Comparison of ENCODE assay signal across 8 cellular contexts in genomic region chrX:106415276-106415895, GRCh38.
A peak's percentile ranks its signal among the peaks of the same experiment; 100 is the strongest.
DNase-seq lines count a peak whose midpoint lies in the region; ATAC-seq, FAIRE-seq and TF ChIP-seq lines count a peak whose summit lies in the region.

No MANE protein-coding gene starts in this region.

- no peak overlapping the region for H3K4me2 ChIP-seq in Loucy (ENCODE audit: low read depth, low read length, poor library complexity, severe bottlenecking)
- H3K4me2 ChIP-seq in HepG2 (ENCODE audit: low read depth, low read length) = no peak overlapping the region

- CTCF ChIA-PET in HepG2 (lab: Yijun Ruan, JAX; ENCODE audit: low intra/inter-chr PET ratio, low total read pairs) = no interaction called here

- H3K79me2 ChIP-seq in Loucy (ENCODE audit: insufficient read depth, low read length) (no peaks in the 10 kb centered on the region), HepG2 (ENCODE audit: insufficient read depth, low read length) (no peaks in the 10 kb centered on the region)

- peak; percentile 1 for DNase-seq in activated naive CD8-positive, alpha-beta T cell treated with anti-CD3 and anti-CD28 coated beads, Interleukin-2, amount 50 U/mL, for 24 hours
- DNase-seq in activated naive CD8-positive, alpha-beta T cell treated with anti-CD3 and anti-CD28 coated beads for 36 hours = no peak
- DNase-seq in adrenal gland (peak in 3 of 7 donors; percentile 11 to 24 (median 16)), HepG2 (ENCODE audit: low spot score) (peak; percentile 5), MG63 (no peak)
- DNase-seq in activated CD8-positive, alpha-beta memory T cell treated with anti-CD3 and anti-CD28 coated beads, Interleukin-2, amount 50 U/mL, for 4 hours = no peak

- TF ChIP-seq POLR2A in adrenal gland (IDR thresholded peaks at IDR 0.05) (no peak), HepG2 (IDR thresholded peaks at IDR 0.05; ENCODE audit: insufficient read depth in 1 of 2, low read depth in 2 of 2, low read length in 2 of 2) (no peak)

- no peak overlapping the region for H3K4me3 ChIP-seq in Loucy (ENCODE audit: low read length, poor library complexity, severe bottlenecking)
- H3K4me3 ChIP-seq in adrenal gland = no peak overlapping the region
- no peak overlapping the region for H3K4me3 ChIP-seq in HepG2 (replicated peaks in 1 of 3; ENCODE audit: insufficient read depth in 1 of 3, low read depth in 2 of 3, low read length in 3 of 3)
- no peak overlapping the region for H3K4me3 ChIP-seq in MG63

- H3F3A ChIP-seq in Loucy (ENCODE audit: low read depth) = no peaks in the 10 kb centered on the region

- no peak for ATAC-seq in activated naive CD8-positive, alpha-beta T cell treated with anti-CD3 and anti-CD28 coated beads, Interleukin-2, amount 50 U/mL, for 24 hours
- peak; percentile 90 for ATAC-seq in GM21786 (IDR thresholded peaks at IDR 0.05; ENCODE audit: unreplicated experiment)
- ATAC-seq in HepG2 = no peak

- TF ChIP-seq RAD21 in HepG2 (CRISPR knock-in tag; IDR thresholded peaks at IDR 0.05) = no peak

- no peaks in the 10 kb centered on the region for H3K27me3 ChIP-seq in Loucy (ENCODE audit: insufficient read depth, low read length, poor library complexity, severe bottlenecking)
- peaks cover 10% of the 10 kb centered on the region for H3K27me3 ChIP-seq in adrenal gland
- H3K27me3 ChIP-seq in HepG2 (ENCODE audit: control insufficient read depth in 1 of 2, insufficient read depth in 2 of 2, low read length in 2 of 2) = no peaks in the 10 kb centered on the region
- H3K27me3 ChIP-seq in MG63 = no peaks in the 10 kb centered on the region

- H2AFZ ChIP-seq in Loucy (ENCODE audit: low read length) (0 out of 2 replicates have a peak overlapping the region, but pooled peaks have one; percentile 27), HepG2 (ENCODE audit: low read length) (no peak overlapping the region)

- peak; percentile 67 for FAIRE-seq in HepG2 (lab: Jason Lieb, UNC)

- BruUV-seq in HepG2 (replicated peaks; lab: Mats Ljungman, UMichigan) = no TSS peak

- no peaks in the 10 kb centered on the region for H3K27me3 Mint-ChIP-seq in activated naive CD8-positive, alpha-beta T cell treated with anti-CD3 and anti-CD28 coated beads, Interleukin-2, amount 50 U/mL, for 24 hours
- no peaks in the 10 kb centered on the region for H3K27me3 Mint-ChIP-seq in activated naive CD8-positive, alpha-beta T cell treated with anti-CD3 and anti-CD28 coated beads for 36 hours

- no peaks in the 10 kb centered on the region for H4K20me1 ChIP-seq in Loucy (ENCODE audit: insufficient read depth, low read length, poor library complexity, severe bottlenecking)
- no peaks in the 10 kb centered on the region for H4K20me1 ChIP-seq in HepG2 (ENCODE audit: insufficient read depth, low read length)

- H3K9me2 ChIP-seq in Loucy (replicated peaks; ENCODE audit: low read depth, low read length) = no peaks in the 10 kb centered on the region

- intact Hi-C loops in adrenal gland (cut with DNase I) (no loop called here), HepG2 (cut with micrococcal nuclease; ENCODE audit: unreplicated experiment) (no loop called here)

- no peak overlapping the region for H3K27ac Mint-ChIP-seq in activated naive CD8-positive, alpha-beta T cell treated with anti-CD3 and anti-CD28 coated beads, Interleukin-2, amount 50 U/mL, for 24 hours
- H3K27ac Mint-ChIP-seq in activated naive CD8-positive, alpha-beta T cell treated with anti-CD3 and anti-CD28 coated beads for 36 hours = no peak overlapping the region

- no peaks in the 10 kb centered on the region for H3K4me1 Mint-ChIP-seq in activated naive CD8-positive, alpha-beta T cell treated with anti-CD3 and anti-CD28 coated beads, Interleukin-2, amount 50 U/mL, for 24 hours
- H3K4me1 Mint-ChIP-seq in activated naive CD8-positive, alpha-beta T cell treated with anti-CD3 and anti-CD28 coated beads for 36 hours = no peaks in the 10 kb centered on the region

- no peak for TF ChIP-seq EP300 in HepG2 (IDR thresholded peaks at IDR 0.05; ENCODE audit: low read depth in 2 of 2, low read length in 2 of 2)
- TF ChIP-seq EP300 in HepG2 (CRISPR knock-in tag; IDR thresholded peaks at IDR 0.05; ENCODE audit: borderline replicate concordance) = no peak

- 0 to 41% (median 35%) methylated on average over 1 to 2 of the region's 2 CpGs for WGBS in adrenal gland, 4 donors
- 0% methylated on average over 2 of the region's 2 CpGs for WGBS in HepG2 (ENCODE audit: low lambda C conversion rate)

- peak; percentile 65 for TF ChIP-seq CTCF in Loucy (conservative IDR thresholded peaks at IDR 0.05; ENCODE audit: low read length)
- peak; percentile 33 to 79 (median 48) for TF ChIP-seq CTCF in adrenal gland (IDR thresholded peaks at IDR 0.05)
- TF ChIP-seq CTCF in HepG2 (CRISPR knock-in tag; IDR thresholded peaks at IDR 0.05) = peak; percentile 55

- in situ Hi-C loops in HepG2 (cut with HindIII; ENCODE audit: extremely low pct_ligation_motif_present, low pct_unique_long_range_greater_than_20kb) = no loop called here

- no peaks in the 10 kb centered on the region for H3K9me3 Mint-ChIP-seq in activated naive CD8-positive, alpha-beta T cell treated with anti-CD3 and anti-CD28 coated beads, Interleukin-2, amount 50 U/mL, for 24 hours
- H3K9me3 Mint-ChIP-seq in activated naive CD8-positive, alpha-beta T cell treated with anti-CD3 and anti-CD28 coated beads for 36 hours = no peaks in the 10 kb centered on the region

- H3K9ac ChIP-seq in Loucy (ENCODE audit: low read depth, low read length, poor library complexity, severe bottlenecking) (no peak overlapping the region), HepG2 (ENCODE audit: insufficient read depth, low read depth, low read length) (no peak overlapping the region)

- POLR2A ChIA-PET in HepG2 (lab: Yijun Ruan, JAX) = no interaction called here

- H3K27ac ChIP-seq in adrenal gland = no peak overlapping the region
- no peak overlapping the region for H3K27ac ChIP-seq in HepG2 (ENCODE audit: extremely low read length, insufficient read depth, low read length)

- no peak overlapping the region for H3K4me3 Mint-ChIP-seq in activated naive CD8-positive, alpha-beta T cell treated with anti-CD3 and anti-CD28 coated beads, Interleukin-2, amount 50 U/mL, for 24 hours
- no peak overlapping the region for H3K4me3 Mint-ChIP-seq in activated naive CD8-positive, alpha-beta T cell treated with anti-CD3 and anti-CD28 coated beads for 36 hours

- H3K4me1 ChIP-seq in Loucy (ENCODE audit: insufficient read depth, low read length, poor library complexity, severe bottlenecking) = no peaks in the 10 kb centered on the region
- no peaks in the 10 kb centered on the region for H3K4me1 ChIP-seq in adrenal gland (replicated peaks in 1 of 2)
- no peaks in the 10 kb centered on the region for H3K4me1 ChIP-seq in HepG2 (ENCODE audit: insufficient read depth, low read length)

- H3K9me3 ChIP-seq in Loucy (ENCODE audit: insufficient read depth, low read depth, low read length) = no peaks in the 10 kb centered on the region
- no peaks in the 10 kb centered on the region for H3K9me3 ChIP-seq in adrenal gland (replicated peaks in 1 of 3)
- no peaks in the 10 kb centered on the region for H3K9me3 ChIP-seq in HepG2 (ENCODE audit: low read length)
- no peaks in the 10 kb centered on the region for H3K9me3 ChIP-seq in MG63

- H3K36me3 ChIP-seq in Loucy (ENCODE audit: insufficient read depth, low read length) (no peaks in the 10 kb centered on the region), adrenal gland (replicated peaks in 1 of 2) (no peaks in the 10 kb centered on the region), HepG2 (replicated peaks in 1 of 2; ENCODE audit: control insufficient read depth in 1 of 2, insufficient read depth in 2 of 2, low read length in 2 of 2) (no peaks in the 10 kb centered on the region), MG63 (no peaks in the 10 kb centered on the region)

- H3K36me3 Mint-ChIP-seq in activated naive CD8-positive, alpha-beta T cell treated with anti-CD3 and anti-CD28 coated beads, Interleukin-2, amount 50 U/mL, for 24 hours (ENCODE audit: low read depth) = no peaks in the 10 kb centered on the region
- H3K36me3 Mint-ChIP-seq in activated naive CD8-positive, alpha-beta T cell treated with anti-CD3 and anti-CD28 coated beads for 36 hours = no peaks in the 10 kb centered on the region

TF ChIP-seq in HepG2, 621 proteins besides CTCF, POLR2A, EP300 and RAD21:
- TF ChIP-seq STAG1 (CRISPR knock-in tag; IDR thresholded peaks at IDR 0.05) (peak; percentile 23; the same call in 1 of the 2 replicates), KDM3A (CRISPR knock-in tag; IDR thresholded peaks at IDR 0.05; ENCODE audit: low read depth) (no peak), ARID3A (IDR thresholded peaks at IDR 0.05; ENCODE audit: low read depth, low read length) (0 out of 2 replicates have a peak, but pooled peaks have one; percentile 21), ZNF253 (CRISPR knock-in tag; IDR thresholded peaks at IDR 0.05; ENCODE audit: borderline replicate concordance) (no peak)

Comparison
In these comparisons a context has a peak if more than half of its experiments do, and no peak if none do; other contexts are left out.
1. DNase-seq: peak in activated naive CD8-positive, alpha-beta T cell treated with anti-CD3 and anti-CD28 coated beads, Interleukin-2, amount 50 U/mL, for 24 hours (single experiment) and HepG2 (single experiment); none in activated naive CD8-positive, alpha-beta T cell treated with anti-CD3 and anti-CD28 coated beads for 36 hours (single experiment), activated CD8-positive, alpha-beta memory T cell treated with anti-CD3 and anti-CD28 coated beads, Interleukin-2, amount 50 U/mL, for 4 hours (single experiment) and MG63 (single experiment).
2. Peak in every context shown above with its lines, with median percentiles within 50 percentile points of each other: CTCF ChIP-seq.